ENCODE assay signal across 8 cellular contexts in genomic region chr1:144412068-144412471, GRCh38. TPM values are rescaled to one million over a fixed set of nuclear protein-coding genes. Genes with fewer than 3 reads are reported as not detected.
DNase-seq lines count a peak whose midpoint lies in the region; ATAC-seq and TF ChIP-seq lines count a peak whose summit lies in the region.
"Not testable (repeated sequence)": the region's sequence is repeated elsewhere in the genome, so short reads cannot be mapped to it uniquely, and the experiment has no call there.

No MANE protein-coding gene starts in this region.

- not testable (repeated sequence) for H3K9me3 ChIP-seq in ES-I3 (ENCODE audit: control insufficient read depth, insufficient read depth, low read length)

- peaks cover 6 to 11% of the 10 kb centered on the region in 2 donors for H3K4me1 Mint-ChIP-seq in stimulated activated naive B cell treated with anti-CD40 and anti-IgM and Interleukin-4, amounts not matched to agents 10 μg/mL and 1 μg/mL and 100 μg/mL, for 72 hours

- H3K4me3 Mint-ChIP-seq in stimulated activated naive B cell treated with anti-CD40 and anti-IgM and Interleukin-4, amounts not matched to agents 10 μg/mL and 1 μg/mL and 100 μg/mL, for 72 hours: peak overlapping the region; percentile 90 to 91

- H3K4me1 ChIP-seq in ES-I3 (ENCODE audit: insufficient read depth, low read length): not testable (repeated sequence)

- not testable (repeated sequence) for H3K9me3 Mint-ChIP-seq in stimulated activated naive B cell treated with anti-CD40 and anti-IgM and Interleukin-4, amounts not matched to agents 10 μg/mL and 1 μg/mL and 100 μg/mL, for 72 hours

- peak; percentile 63 for ATAC-seq in HG02759 (IDR thresholded peaks at IDR 0.05; ENCODE audit: unreplicated experiment)
- ATAC-seq in omental fat pad (ENCODE audit: low FRiP score): peak; percentile 81
- peak; percentile 34 to 50 for ATAC-seq in stimulated activated naive B cell treated with anti-CD40 and anti-IgM and Interleukin-4, amounts not matched to agents 10 μg/mL and 1 μg/mL and 100 μg/mL, for 72 hours (replicated peaks)

- H3K36me3 Mint-ChIP-seq in stimulated activated naive B cell treated with anti-CD40 and anti-IgM and Interleukin-4, amounts not matched to agents 10 μg/mL and 1 μg/mL and 100 μg/mL, for 72 hours: peaks cover 3 to 12% of the 10 kb centered on the region in 2 donors

- H3K27me3 Mint-ChIP-seq in stimulated activated naive B cell treated with anti-CD40 and anti-IgM and Interleukin-4, amounts not matched to agents 10 μg/mL and 1 μg/mL and 100 μg/mL, for 72 hours: not testable (repeated sequence)

- not testable (repeated sequence) for H3K36me3 ChIP-seq in ES-I3 (ENCODE audit: insufficient read depth, low read length)

- peak overlapping the region; percentile 100 for H3K27ac Mint-ChIP-seq in stimulated activated naive B cell treated with anti-CD40 and anti-IgM and Interleukin-4, amounts not matched to agents 10 μg/mL and 1 μg/mL and 100 μg/mL, for 72 hours

- DNase-seq in NCI-H1694 (lab: John Stamatoyannopoulos, UW) (peak; percentile 75), T follicular helper cell (ENCODE audit: low read depth) (peak; percentile 74), foreskin melanocyte (peak; percentile 64)
- DNase-seq in activated naive CD4-positive, alpha-beta T cell treated with anti-CD3 and anti-CD28 coated beads, Interleukin-2, amount 50 U/mL, for 16 hours: peak; percentile 80
- DNase-seq in omental fat pad (ENCODE audit: low spot score): not testable (repeated sequence)
- DNase-seq in stimulated activated naive B cell treated with anti-CD40 and anti-IgM and Interleukin-4, amounts not matched to agents 10 μg/mL and 1 μg/mL and 100 μg/mL, for 72 hours: peak; percentile 85

- not testable (repeated sequence) for TF ChIP-seq CTCF in omental fat pad (IDR thresholded peaks at IDR 0.05)

- H3K9ac ChIP-seq in ES-I3 (ENCODE audit: low read depth, low read length): peak overlapping the region; percentile 28; the same call in 1 of the 2 replicates

RNA-seq across cellular contexts. Expression of gene PPIAL4E, which starts 38.6 kb away (rescaled TPM):
- total RNA-seq in omental fat pad: not detected

RNA-seq across cellular contexts. Expression of gene NBPF15, which starts 49.4 kb away (rescaled TPM):
- total RNA-seq in omental fat pad: 10 to 100 TPM; 16.5 to 31.5 (median 23.4) TPM
